Comparison of ENCODE assay signal across 8 cellular contexts in genomic region chr9:90801507-90802289, GRCh38. TPM values are rescaled to one million over a fixed set of nuclear protein-coding genes. Genes with fewer than 3 reads are reported as not detected.
DNase-seq lines count a peak whose midpoint lies in the region; ATAC-seq lines count a peak whose summit lies in the region.

TSS of gene SYK (plus strand) at chr9:90801819. CDS start at chr9:90843899, 42,080 bp downstream.

- H3K79me2 ChIP-seq in trophoblast cell (ENCODE audit: control insufficient read depth, insufficient read depth, low read length, poor library complexity): no peaks in the 10 kb centered on the region

- no peak within 1 kb of the TSS for H2BK5ac ChIP-seq in trophoblast cell (ENCODE audit: low read depth, low read length, poor library complexity)

- no CpG with 5 or more reads among the region's 82 CpGs for WGBS in trophoblast cell (ENCODE audit: extremely low coverage, insufficient coverage, insufficient read length)

- H3K27me3 ChIP-seq in HUES6 (ENCODE audit: control insufficient read depth, insufficient read depth, low read length) (peaks cover 59% of the 10 kb centered on the region), trophoblast cell (ENCODE audit: insufficient read depth, low read length) (peaks cover 12% of the 10 kb centered on the region)

- H2AFZ ChIP-seq in trophoblast cell (ENCODE audit: insufficient read depth, low read length, poor library complexity): peak within 1 kb of the TSS; percentile 32

- H3K4me3 ChIP-seq in HUES6 (ENCODE audit: low read depth, low read length): peak within 1 kb of the TSS; percentile 87
- H3K4me3 ChIP-seq in trophoblast cell (ENCODE audit: low read depth, low read length): peak within 1 kb of the TSS; percentile 72

- peak within 1 kb of the TSS; percentile 36 for H4K8ac ChIP-seq in trophoblast cell (ENCODE audit: low read depth, low read length)

- H4K91ac ChIP-seq in trophoblast cell (ENCODE audit: low read depth, low read length): peak within 1 kb of the TSS; percentile 6

- ATAC-seq in GM19372 (IDR thresholded peaks at IDR 0.05; ENCODE audit: low read depth, unreplicated experiment) (peak; percentile 42), HG03442 (IDR thresholded peaks at IDR 0.05; ENCODE audit: unreplicated experiment) (no peak)

- DNase-seq in DMS153 (lab: John Stamatoyannopoulos, UW): peak; percentile 65
- DNase-seq in SW480 (ENCODE audit: low spot score): peak; percentile 79
- DNase-seq in head of caudate nucleus: peak in 23 of 42 donors; percentile 5 to 53 (median 24)
- peak; percentile 58 to 70 for DNase-seq in trophoblast cell
- no peak for DNase-seq in hippocampal formation (lab: John Stamatoyannopoulos, UW)

- H3K14ac ChIP-seq in trophoblast cell (ENCODE audit: low read length): no peak within 1 kb of the TSS

- H3K36me3 ChIP-seq in HUES6 (ENCODE audit: control insufficient read depth, insufficient read depth, low read length): no peaks in the 10 kb centered on the region
- H3K36me3 ChIP-seq in trophoblast cell (ENCODE audit: control insufficient read depth in 1 of 2, insufficient read depth in 2 of 2, low read length in 2 of 2): no peaks in the 10 kb centered on the region

- no peak within 1 kb of the TSS for H2BK12ac ChIP-seq in trophoblast cell (ENCODE audit: low read length)

- H2AK5ac ChIP-seq in trophoblast cell (ENCODE audit: low read length): no peak within 1 kb of the TSS

- H3K4me2 ChIP-seq in trophoblast cell (ENCODE audit: low read length): peak within 1 kb of the TSS; percentile 98

- no peak within 1 kb of the TSS for H3K23ac ChIP-seq in trophoblast cell (ENCODE audit: low read length)

- H3K4me1 ChIP-seq in HUES6 (ENCODE audit: control insufficient read depth, insufficient read depth, low read length) (no peaks in the 10 kb centered on the region), trophoblast cell (ENCODE audit: control insufficient read depth in 1 of 2, insufficient read depth in 2 of 2, low read length in 2 of 2) (peaks cover 0 to 5% of the 10 kb centered on the region in 2 experiments)

- H4K12ac ChIP-seq in trophoblast cell (ENCODE audit: low read depth, low read length): no peak within 1 kb of the TSS

- peak within 1 kb of the TSS; percentile 61 for H3K9ac ChIP-seq in HUES6 (ENCODE audit: low read length)
- H3K9ac ChIP-seq in trophoblast cell (ENCODE audit: low read length): no peak within 1 kb of the TSS

- H3K9me3 ChIP-seq in HUES6 (ENCODE audit: control insufficient read depth, insufficient read depth, low read depth, low read length) (no peaks in the 10 kb centered on the region), trophoblast cell (ENCODE audit: insufficient read depth, low read depth, low read length) (peaks cover 2% of the 10 kb centered on the region)

- intact Hi-C loops in head of caudate nucleus (cut with DNase I): no loop called here

- no peak within 1 kb of the TSS for H3K27ac ChIP-seq in HUES6 (ENCODE audit: low read depth, low read length)
- H3K27ac ChIP-seq in trophoblast cell (ENCODE audit: low read depth, low read length): no peak within 1 kb of the TSS

- H3K4ac ChIP-seq in trophoblast cell (ENCODE audit: low read depth, low read length): no peak within 1 kb of the TSS

- H3K79me1 ChIP-seq in trophoblast cell (ENCODE audit: low read length): no peaks in the 10 kb centered on the region

- H3K18ac ChIP-seq in trophoblast cell (ENCODE audit: low read length): no peak within 1 kb of the TSS

- no peak within 1 kb of the TSS for H2BK120ac ChIP-seq in trophoblast cell (ENCODE audit: insufficient read depth, low read length, poor library complexity)

RNA-seq across cellular contexts. Expression of gene SYK, which starts in this region (rescaled TPM):
- 0.40 and 0.52 TPM in 2 replicates for polyA plus RNA-seq in trophoblast cell (2013)

Comparison
In these comparisons a context has a peak if more than half of its experiments do, and no peak if none do; other contexts are left out.
1. DNase-seq: peak in DMS153 (single experiment), SW480 (single experiment), head of caudate nucleus (23 of 42) and trophoblast cell (2 of 2); none in hippocampal formation (0 of 2).